Comparison of ENCODE assay signal across 16 cellular contexts in the genomic region with DNA sequence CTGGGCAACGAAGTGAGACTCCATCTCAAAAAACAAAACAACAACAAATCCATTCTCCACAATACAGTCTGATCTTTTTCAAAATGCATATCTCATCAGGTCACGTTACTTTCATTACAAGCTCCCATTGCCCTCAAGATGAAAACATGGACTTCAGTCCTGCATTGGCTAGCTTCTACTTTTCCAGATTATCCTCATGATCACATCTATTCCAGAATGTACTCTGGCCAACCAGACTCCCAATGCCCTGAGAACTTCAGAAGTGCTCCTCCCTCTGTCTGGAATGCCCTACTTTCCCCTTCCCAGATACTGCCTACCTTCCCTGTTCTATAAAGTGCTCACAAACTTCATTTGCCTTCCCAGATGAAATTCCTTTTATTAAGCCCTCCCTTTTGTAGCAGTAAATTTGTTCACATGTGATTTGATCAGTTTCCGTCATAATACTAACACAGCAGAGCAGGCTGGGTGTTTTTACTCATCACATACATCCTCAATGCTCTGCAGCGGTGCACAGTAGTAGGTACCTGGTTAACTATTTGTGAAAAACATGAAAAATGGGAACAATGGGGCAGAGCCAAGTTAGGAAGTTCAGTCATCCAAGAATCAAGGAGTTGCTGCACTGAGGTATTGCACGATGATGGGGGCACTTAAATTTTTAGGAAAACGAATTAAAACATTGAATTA. TPM values are rescaled to one million over a fixed set of nuclear protein-coding genes. Genes with fewer than 3 reads are reported as not detected.
DNase-seq lines count a peak whose midpoint lies in the region; ATAC-seq, FAIRE-seq and TF ChIP-seq lines count a peak whose summit lies in the region.
"Had no signal": no experiment of that assay in that cellular context is flagged by ENCODE, and none has a peak within 500 bp of the region (broad histone marks: within the 10 kb centered on the region; RNA-seq: fewer than 3 reads in every experiment).

No MANE protein-coding gene starts in this region.

- H3K27me3 Mint-ChIP-seq in activated T-helper 1 cell treated with anti-CD3 and anti-CD28 coated beads, Interleukin-12 subunit alpha, Interleukin-12 subunit beta, Interleukin-2, Interleukin-4 antibody, amounts not matched to agents 30 ng/mL and 10 ng/mL and 1 ng/mL, durations not matched to agents 14 hours and 24 hours and 36 hours (ENCODE audit: insufficient read depth) = no peaks in the 10 kb centered on the region

- H3K4me3 ChIP-seq in right lobe of liver (no peak overlapping the region), lower lobe of right lung (no peak overlapping the region)
- H3K4me3 ChIP-seq: coronary artery, suprapubic skin had no signal

- H3K4me1 ChIP-seq in right lobe of liver (peaks cover 0 to 18% (median 5%) of the 10 kb centered on the region in 4 donors), lower lobe of right lung (peaks cover 24% of the 10 kb centered on the region)

- whole genome bisulfite sequencing in right lobe of liver (ENCODE audit: insufficient coverage, low coverage, low lambda C conversion rate, missing lambda C conversion rate) = 58% methylated on average over 5 of the region's 6 CpGs

- no peak for TF ChIP-seq CTCF in right lobe of liver (IDR thresholded peaks at IDR 0.05)
- no peak for TF ChIP-seq CTCF in lower lobe of right lung (IDR thresholded peaks at IDR 0.05)

- H3K27ac Mint-ChIP-seq in activated T-helper 1 cell treated with anti-CD3 and anti-CD28 coated beads, Interleukin-12 subunit alpha, Interleukin-12 subunit beta, Interleukin-2, Interleukin-4 antibody, amounts not matched to agents 30 ng/mL and 10 ng/mL and 1 ng/mL, durations not matched to agents 14 hours and 24 hours and 36 hours = peak overlapping the region; percentile 35

- peak; percentile 24; the same call in 1 of the 2 replicates for TF ChIP-seq POLR2A in GM12892 (IDR thresholded peaks at IDR 0.05; ENCODE audit: low read depth, low read length)
- no peak for TF ChIP-seq POLR2A in right lobe of liver (IDR thresholded peaks at IDR 0.05)

- intact Hi-C loops in activated T-helper 1 cell treated with anti-CD3 and anti-CD28 coated beads, Interleukin-12 subunit alpha, Interleukin-12 subunit beta, Interleukin-2, Interleukin-4 antibody, amounts not matched to agents 30 ng/mL and 10 ng/mL and 1 ng/mL, durations not matched to agents 14 hours and 24 hours and 36 hours (cut with micrococcal nuclease) = loop anchor here (5.0 to 10.0 kb wide), 4 partner anchors 452 to 1888 kb away; partner anchors contain the start of genes ECT2 and PRKCI
- intact Hi-C loops in right lobe of liver (cut with DNase I) (no loop called here), lower lobe of right lung (cut with DNase I) (no loop called here)

- H3K4me3 Mint-ChIP-seq in activated T-helper 1 cell treated with anti-CD3 and anti-CD28 coated beads, Interleukin-12 subunit alpha, Interleukin-12 subunit beta, Interleukin-2, Interleukin-4 antibody, amounts not matched to agents 30 ng/mL and 10 ng/mL and 1 ng/mL, durations not matched to agents 14 hours and 24 hours and 36 hours = no peak overlapping the region
- H3K4me3 Mint-ChIP-seq: CD14-positive monocyte had no signal

- no peaks in the 10 kb centered on the region for H3K9me3 Mint-ChIP-seq in activated T-helper 1 cell treated with anti-CD3 and anti-CD28 coated beads, Interleukin-12 subunit alpha, Interleukin-12 subunit beta, Interleukin-2, Interleukin-4 antibody, amounts not matched to agents 30 ng/mL and 10 ng/mL and 1 ng/mL, durations not matched to agents 14 hours and 24 hours and 36 hours
- H3K9me3 Mint-ChIP-seq: CD14-positive monocyte had no signal

- DNase-seq in GM12892 (ENCODE audit: insufficient read length) (no peak), M059J (ENCODE audit: low read depth) (peak; percentile 22), right lobe of liver (no peak), GM19239 (ENCODE audit: insufficient read length, low spot score) (no peak), lower lobe of right lung (no peak)
- no peak for DNase-seq in activated T-helper 1 cell treated with anti-CD3 and anti-CD28 coated beads, Interleukin-12 subunit alpha, Interleukin-12 subunit beta, Interleukin-2, Interleukin-4 antibody, amounts not matched to agents 30 ng/mL and 10 ng/mL and 1 ng/mL, durations not matched to agents 14 hours and 24 hours and 36 hours (ENCODE audit: low spot score)
- no peak for DNase-seq in activated CD8-positive, alpha-beta memory T cell treated with anti-CD3 and anti-CD28 coated beads, Interleukin-2, amount 50 U/mL, for 4 hours
- DNase-seq: amniotic stem cell, GDM1, NCI-H524 treated with DMSO at 0.1 percent for 48 hours, occipital lobe had no signal

- H3K27ac ChIP-seq in right lobe of liver (no peak overlapping the region), lower lobe of right lung (no peak overlapping the region)
- H3K27ac ChIP-seq: coronary artery, suprapubic skin, VCaP had no signal

- peaks cover 40% of the 10 kb centered on the region for H3K36me3 Mint-ChIP-seq in activated T-helper 1 cell treated with anti-CD3 and anti-CD28 coated beads, Interleukin-12 subunit alpha, Interleukin-12 subunit beta, Interleukin-2, Interleukin-4 antibody, amounts not matched to agents 30 ng/mL and 10 ng/mL and 1 ng/mL, durations not matched to agents 14 hours and 24 hours and 36 hours (ENCODE audit: low read depth)

- H3K36me3 ChIP-seq in right lobe of liver (peaks cover 0 to 33% (median 11%) of the 10 kb centered on the region in 4 donors), lower lobe of right lung (peaks cover 36% of the 10 kb centered on the region)

- FAIRE-seq in GM12892 (lab: Jason Lieb, UNC) = no peak
- no peak for FAIRE-seq in GM19239 (lab: Jason Lieb, UNC)

- H3K4me1 Mint-ChIP-seq in activated T-helper 1 cell treated with anti-CD3 and anti-CD28 coated beads, Interleukin-12 subunit alpha, Interleukin-12 subunit beta, Interleukin-2, Interleukin-4 antibody, amounts not matched to agents 30 ng/mL and 10 ng/mL and 1 ng/mL, durations not matched to agents 14 hours and 24 hours and 36 hours (ENCODE audit: low read depth) = peaks cover 19% of the 10 kb centered on the region

- ATAC-seq in right lobe of liver = peak; percentile 43 to 61 (median 46)
- ATAC-seq in lower lobe of right lung = no peak
- ATAC-seq in HG02973 (IDR thresholded peaks at IDR 0.05; ENCODE audit: unreplicated experiment) = no peak

- H3K9me3 ChIP-seq in right lobe of liver (no peaks in the 10 kb centered on the region), lower lobe of right lung (no peaks in the 10 kb centered on the region)
- H3K9me3 ChIP-seq: suprapubic skin had no signal

- H3K27me3 ChIP-seq in right lobe of liver (no peaks in the 10 kb centered on the region), lower lobe of right lung (ENCODE audit: low read depth) (no peaks in the 10 kb centered on the region)
- H3K27me3 ChIP-seq: suprapubic skin had no signal

RNA-seq across cellular contexts. Expression of gene RPL22L1, which starts 5.3 kb away (rescaled TPM):
- 675 TPM for polyA plus RNA-seq in GM12892 (2012; ENCODE audit: missing spikeins)
- 64.3 and 106 TPM in 2 replicates for total RNA-seq in M059J (2014; rRNA removed; shearing (Covaris generic))
- 123 and 145 TPM in 2 replicates for total RNA-seq in activated T-helper 1 cell treated with anti-CD3 and anti-CD28 coated beads, Interleukin-12 subunit alpha, Interleukin-12 subunit beta, Interleukin-2, Interleukin-4 antibody, amounts not matched to agents 30 ng/mL and 10 ng/mL and 1 ng/mL, durations not matched to agents 14 hours and 24 hours and 36 hours
- 100 to 1,000 TPM in 2 of 6 experiments, 10 to 100 TPM in 3, 1 to 10 TPM in 1; 9.5 to 126 (median 31.1) TPM for total RNA-seq in right lobe of liver
- 25.3 TPM for total RNA-seq in lower lobe of right lung

RNA-seq across cellular contexts. Expression of gene EIF5A2, which starts 43.8 kb away (rescaled TPM):
- polyA plus RNA-seq in GM12892 (2012; ENCODE audit: missing spikeins) = 1.5 TPM
- 17.4 and 25.1 TPM in 2 replicates for total RNA-seq in M059J (2014; rRNA removed; shearing (Covaris generic))
- 8.1 and 10.5 TPM in 2 replicates for total RNA-seq in activated T-helper 1 cell treated with anti-CD3 and anti-CD28 coated beads, Interleukin-12 subunit alpha, Interleukin-12 subunit beta, Interleukin-2, Interleukin-4 antibody, amounts not matched to agents 30 ng/mL and 10 ng/mL and 1 ng/mL, durations not matched to agents 14 hours and 24 hours and 36 hours
- total RNA-seq in right lobe of liver (1 to 10 TPM in 5 of 6 experiments, under 1 TPM in 1; 0.79 to 4.1 (median 2.5) TPM), lower lobe of right lung (6.7 TPM)

Comparison
In these comparisons a context has a peak if more than half of its experiments do, and no peak if none do; other contexts are left out.
1. ATAC-seq: peak in right lobe of liver (4 of 4); none in lower lobe of right lung (0 of 2) and HG02973 (single experiment).